ENCODE assay signal across 8 cellular contexts in the genomic region with DNA sequence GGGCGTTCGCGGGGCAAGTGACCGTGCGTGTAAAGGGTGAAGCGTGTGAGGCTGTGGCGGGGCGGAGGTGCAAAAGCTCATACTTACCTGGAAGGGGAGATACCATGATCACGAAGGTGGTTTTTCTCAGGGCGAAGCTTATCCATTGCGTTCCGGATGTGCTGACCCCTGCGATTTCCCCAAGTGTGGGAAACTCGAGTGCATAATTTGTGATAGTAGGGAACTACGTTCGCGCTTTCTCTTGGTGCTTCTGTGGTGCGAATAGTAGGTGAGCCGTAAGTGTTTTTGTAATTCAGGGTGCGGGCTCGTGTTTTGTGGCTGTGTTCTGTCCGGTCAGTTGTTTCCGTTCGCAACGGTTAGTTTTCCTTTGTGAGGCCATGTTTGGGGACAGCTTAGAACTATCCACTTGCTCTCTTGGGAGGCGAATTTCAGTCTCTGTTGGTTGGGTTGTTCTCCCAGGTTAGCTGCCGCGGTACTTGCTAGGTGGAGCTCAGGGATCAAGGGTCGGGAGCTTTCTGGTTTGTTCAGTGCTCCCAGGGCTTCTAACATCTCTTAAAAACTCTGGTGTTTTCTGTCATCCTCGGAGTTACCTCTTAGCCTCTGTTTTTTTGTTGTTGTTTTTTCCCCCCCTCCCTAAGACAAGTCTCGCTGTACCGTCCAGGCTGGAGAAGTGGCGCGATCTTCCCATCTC. TPM values are rescaled to one million over a fixed set of nuclear protein-coding genes. Genes with fewer than 3 reads are reported as not detected.
A peak's percentile ranks its signal among the peaks of the same experiment; 100 is the strongest.
DNase-seq lines count a peak whose midpoint lies in the region; ATAC-seq, FAIRE-seq and TF ChIP-seq lines count a peak whose summit lies in the region.
"Not testable (repeated sequence)": the region's sequence is repeated elsewhere in the genome, so short reads cannot be mapped to it uniquely, and the experiment has no call there.

No MANE protein-coding gene starts in this region.

- peak; percentile 98 for TF ChIP-seq POLR2A in GM19193 (IDR thresholded peaks at IDR 0.05; ENCODE audit: extremely low read depth, insufficient read depth, insufficient read length)

- not testable (repeated sequence) for H3K36me3 ChIP-seq in bronchial epithelial cell (ENCODE audit: control insufficient read depth, insufficient read depth, low read length); kidney (ENCODE audit: control insufficient read depth in 1 of 2, insufficient read depth in 2 of 2, low read length in 2 of 2)

- H3K9ac ChIP-seq in kidney (ENCODE audit: low read length in 2 of 2), result peak overlapping the region; percentile 69 to 80

- intact Hi-C loops in kidney (cut with DNase I), result not testable (repeated sequence)

- not testable (repeated sequence) for TF ChIP-seq CTCF in bronchial epithelial cell (IDR thresholded peaks at IDR 0.05; ENCODE audit: insufficient read depth, low read length, severe bottlenecking); kidney (IDR thresholded peaks at IDR 0.05; ENCODE audit: borderline replicate concordance, extremely low read depth, insufficient read depth)

- H3K9me3 ChIP-seq in kidney (ENCODE audit: control insufficient read depth in 1 of 2, low read length in 2 of 2), result not testable (repeated sequence)

- FAIRE-seq in bronchial epithelial cell (lab: Jason Lieb, UNC); kidney (lab: Jason Lieb, UNC): not testable (repeated sequence)

- DNase-seq in Ammon's horn (ENCODE audit: low spot score), result peak; percentile 79
- DNase-seq in NCI-H446 (lab: John Stamatoyannopoulos, UW), result peak; percentile 93 to 96
- DNase-seq in activated CD4-positive, CD25-positive, alpha-beta regulatory T cell (lab: John Stamatoyannopoulos, UW), result peak; percentile 57 to 77 (median 67)
- DNase-seq in bronchial epithelial cell (ENCODE audit: low read depth), result peak; percentile 97
- peak; percentile 90 for DNase-seq in kidney
- DNase-seq in stimulated activated CD4-positive, alpha-beta T cell treated with anti-CD3 and anti-CD28 coated beads, Interleukin-12 subunit alpha, Interleukin-12 subunit beta, amount 100 ng/mL, for 24 hours (ENCODE audit: low read depth in 2 of 2), result peak; percentile 74 to 81

- not testable (repeated sequence) for H3K27me3 ChIP-seq in bronchial epithelial cell (ENCODE audit: control insufficient read depth, insufficient read depth, low read length)

- H3K4me1 ChIP-seq in kidney (ENCODE audit: control insufficient read depth in 1 of 2, insufficient read depth in 1 of 2, low read depth in 1 of 2, low read length in 2 of 2), result not testable (repeated sequence)

- peak; percentile 81 for ATAC-seq in HG03280 (IDR thresholded peaks at IDR 0.05; ENCODE audit: unreplicated experiment)

- H3K27ac ChIP-seq in kidney (ENCODE audit: low read depth in 2 of 2, low read length in 2 of 2), result peak overlapping the region; percentile 51 to 84

- peak overlapping the region; percentile 23 for H3K4me3 ChIP-seq in bronchial epithelial cell (ENCODE audit: low read depth, low read length)
- H3K4me3 ChIP-seq in kidney (ENCODE audit: low read length in 2 of 2), result peak overlapping the region; percentile 78 to 80

RNA-seq across cellular contexts. Expression of gene PPIAL4D, which starts 39.2 kb away (rescaled TPM):
- total RNA-seq in bronchial epithelial cell (not detected in 2 replicates), kidney (not detected)
- not detected for polyA plus RNA-seq in kidney (ENCODE audit: insufficient read depth, low read depth, low replicate concordance)

Comparison
In these comparisons a context has a peak if more than half of its experiments do, and no peak if none do; other contexts are left out.
1. Peak in every context shown above with its lines: DNase-seq, ATAC-seq, H3K4me3 ChIP-seq and H3K27ac ChIP-seq.